In the genomic region with DNA sequence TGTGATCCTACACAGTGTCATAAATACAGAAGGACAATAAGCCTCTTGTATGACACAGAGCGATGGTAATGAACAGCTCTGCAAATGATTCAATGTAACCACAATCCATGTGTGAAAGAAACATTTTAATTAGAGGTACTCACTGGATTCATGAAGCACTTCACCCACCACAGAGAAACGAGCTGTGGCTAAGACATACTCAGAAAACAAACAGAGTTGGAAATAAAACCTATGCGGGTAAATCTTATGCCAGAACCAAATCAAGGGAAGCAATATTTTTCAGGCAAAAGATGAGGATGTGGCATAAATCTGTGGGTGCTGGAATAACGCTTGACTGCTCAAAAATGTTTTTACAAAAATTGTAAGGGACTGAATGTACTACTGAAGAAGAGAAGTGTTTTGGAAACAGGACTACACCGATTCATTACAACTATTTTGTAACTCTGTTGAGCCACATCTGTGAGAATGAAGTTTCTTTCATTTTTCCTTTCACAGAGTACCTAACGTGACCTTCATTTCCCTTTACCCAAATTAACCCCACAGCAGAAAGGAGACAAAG, we compare ENCODE assay signal across 9 cellular contexts.
A peak's percentile ranks its signal among the peaks of the same experiment; 100 is the strongest.
DNase-seq lines count a peak whose midpoint lies in the region; ATAC-seq and TF ChIP-seq lines count a peak whose summit lies in the region.
"Had no signal": no experiment of that assay in that cellular context is flagged by ENCODE, and none has a peak within 500 bp of the region (broad histone marks: within the 10 kb centered on the region; RNA-seq: fewer than 3 reads in every experiment).

No MANE protein-coding gene starts in this region.

- H3K27ac ChIP-seq in substantia nigra (ENCODE audit: low read depth, low read length, poor library complexity, severe bottlenecking), result no peak overlapping the region

- peak; percentile 63 for ATAC-seq in GM19438 (IDR thresholded peaks at IDR 0.05; ENCODE audit: low read depth, unreplicated experiment)
- ATAC-seq in HG03442 (IDR thresholded peaks at IDR 0.05; ENCODE audit: unreplicated experiment), result peak; percentile 65
- peak; percentile 88 for ATAC-seq in sciatic nerve
- ATAC-seq: HCT116 had no signal

- no peak overlapping the region for H3K4me3 Mint-ChIP-seq in glutamatergic neuron (ENCODE audit: unreplicated experiment)

- DNase-seq in Caki2 (ENCODE audit: low read depth), result peak; percentile 30
- DNase-seq in amniotic epithelial cell (ENCODE audit: low read depth), result peak; percentile 75
- DNase-seq in sciatic nerve (ENCODE audit: low spot score), result no peak
- no peak for DNase-seq in glutamatergic neuron
- no peak for DNase-seq in substantia nigra (lab: John Stamatoyannopoulos, UW)
- no peak for DNase-seq in erythroblast (lab: John Stamatoyannopoulos, UW)

- H3K36me3 Mint-ChIP-seq in glutamatergic neuron (ENCODE audit: unreplicated experiment), result no peaks in the 10 kb centered on the region

- TF ChIP-seq POLR2A in erythroblast (IDR thresholded peaks at IDR 0.05; ENCODE audit: low read length), result no peak

- H3K4me1 Mint-ChIP-seq in glutamatergic neuron (ENCODE audit: low read depth, unreplicated experiment), result no peaks in the 10 kb centered on the region

- intact Hi-C loops in sciatic nerve (cut with DNase I), result no loop called here

- in situ Hi-C loops in Caki2 (cut with HindIII; ENCODE audit: low pct_unique_long_range_greater_than_20kb, low sequenced_read_pairs), result no loop called here

- peaks cover 1% of the 10 kb centered on the region for H3K9me3 Mint-ChIP-seq in glutamatergic neuron (ENCODE audit: unreplicated experiment)

- H3K27me3 Mint-ChIP-seq in glutamatergic neuron (ENCODE audit: unreplicated experiment), result no peaks in the 10 kb centered on the region

- TF ChIP-seq CTCF in glutamatergic neuron (IDR thresholded peaks at IDR 0.05; ENCODE audit: partially characterized antibody, unreplicated experiment), result no peak

- no peak overlapping the region for H3K27ac Mint-ChIP-seq in glutamatergic neuron (ENCODE audit: unreplicated experiment)

Comparison
In these comparisons a context has a peak if more than half of its experiments do, and no peak if none do; other contexts are left out.
1. DNase-seq: peak in Caki2 (single experiment) and amniotic epithelial cell (single experiment); none in sciatic nerve (single experiment), glutamatergic neuron (single experiment), substantia nigra (0 of 49) and erythroblast (0 of 2).
2. Peak in every context shown above with its lines, with median percentiles within 50 percentile points of each other: ATAC-seq.